Comparison of ENCODE assay signal across 11 cellular contexts in the genomic region with DNA sequence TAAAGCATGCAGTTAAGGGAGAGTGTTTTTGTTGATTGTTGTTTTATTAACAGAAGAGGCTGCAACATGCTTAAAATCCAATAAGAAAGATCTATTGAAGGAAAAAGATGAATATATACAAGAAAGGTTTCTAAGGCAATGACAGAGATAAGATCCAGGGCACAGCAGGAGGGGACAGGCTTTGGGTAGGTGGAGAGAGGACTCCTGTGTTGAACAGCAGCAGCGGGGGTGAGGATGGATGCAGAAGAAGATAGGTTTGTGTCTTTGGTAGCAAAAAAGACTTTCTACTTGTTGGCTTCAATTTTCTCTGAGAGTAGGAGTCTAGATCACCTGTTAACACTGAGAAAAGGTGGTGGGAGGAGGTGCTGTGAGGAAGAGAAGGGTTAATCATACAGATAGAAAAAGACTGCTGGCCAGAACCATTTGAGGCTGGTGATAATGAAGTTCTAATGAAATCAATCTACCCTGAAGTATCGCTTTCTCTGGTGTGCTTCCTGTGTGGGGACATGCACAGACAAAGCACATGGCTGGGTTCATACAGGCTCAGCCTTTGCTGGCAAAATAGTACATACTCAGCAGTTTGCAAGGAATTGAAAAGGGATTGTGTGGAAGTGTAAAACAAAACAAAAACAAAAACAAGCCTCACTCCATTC. TPM values are rescaled to one million over a fixed set of nuclear protein-coding genes. Genes with fewer than 3 reads are reported as not detected.
A peak's percentile ranks its signal among the peaks of the same experiment; 100 is the strongest.
DNase-seq lines count a peak whose midpoint lies in the region; ATAC-seq and TF ChIP-seq lines count a peak whose summit lies in the region.
"Had no signal": no experiment of that assay in that cellular context is flagged by ENCODE, and none has a peak within 500 bp of the region (broad histone marks: within the 10 kb centered on the region; RNA-seq: fewer than 3 reads in every experiment).

No MANE protein-coding gene starts in this region.

- peaks cover 34 to 35% of the 10 kb centered on the region in 2 donors for H3K4me1 ChIP-seq in gastrocnemius medialis

- DNase-seq in DMS 273 (lab: John Stamatoyannopoulos, UW; ENCODE audit: unreplicated experiment) (peak; percentile 12), DMS 273 treated with DMSO at 0.1 percent for 48 hours (lab: John Stamatoyannopoulos, UW) (no peak), RWPE1 (ENCODE audit: low spot score) (no peak), gastrocnemius medialis (no peak), glomerular visceral epithelial cell (ENCODE audit: extremely low spot score) (no peak), HuH-7.5 (ENCODE audit: low spot score) (no peak)
- no peak for DNase-seq in activated naive CD4-positive, alpha-beta T cell treated with anti-CD3 and anti-CD28 coated beads, Interleukin-2, amount 50 U/mL, for 16 hours
- DNase-seq: stimulated activated CD4-positive, alpha-beta T cell treated with anti-CD3 and anti-CD28 coated beads, Interleukin-2, amount 100 ng/mL, for 24 hours had no signal

- H3K4me3 ChIP-seq in gastrocnemius medialis = no peak overlapping the region

- ATAC-seq in HG02840 (IDR thresholded peaks at IDR 0.05; ENCODE audit: low FRiP score, unreplicated experiment) (peak; percentile 69), gastrocnemius medialis (peak; percentile 40 to 48)
- ATAC-seq: HCT116 had no signal

- TF ChIP-seq POLR2A in gastrocnemius medialis (IDR thresholded peaks at IDR 0.05) = no peak

- CTCF ChIA-PET in RWPE1 (lab: Yijun Ruan, JAX) = no interaction called here

- no peaks in the 10 kb centered on the region for H3K36me3 ChIP-seq in gastrocnemius medialis

- no peaks in the 10 kb centered on the region for H3K9me3 ChIP-seq in gastrocnemius medialis

- intact Hi-C loops in gastrocnemius medialis (cut with DNase I; ENCODE audit: low total_unique reads) = no loop called here

- POLR2A ChIA-PET in RWPE1 (lab: Yijun Ruan, JAX; ENCODE audit: low non-redundant PET) = no interaction called here

- H3K27ac ChIP-seq in RWPE1 (peak overlapping the region; percentile 55), gastrocnemius medialis (peak overlapping the region; percentile 14 to 47 (median 30))
- H3K27ac ChIP-seq: 22Rv1 had no signal

- no peaks in the 10 kb centered on the region for H3K27me3 ChIP-seq in gastrocnemius medialis

- in situ Hi-C loops in gastrocnemius medialis (cut with MboI; ENCODE audit: low sequenced_read_pairs in 4 of 4) = no loop called here

- TF ChIP-seq CTCF in RWPE1 (conservative IDR thresholded peaks at IDR 0.05; ENCODE audit: low read depth) (no peak), gastrocnemius medialis (IDR thresholded peaks at IDR 0.05 in 4 of 5, conservative IDR thresholded peaks at IDR 0.05 in 1 of 5) (no peak)

RNA-seq across cellular contexts. Expression of a gene that starts 17.2 kb away (rescaled TPM):
- total RNA-seq in gastrocnemius medialis = 100 to 1,000 TPM; 114 to 219 (median 204) TPM
